16 cellular contexts compared by ENCODE assay signal in the genomic region with DNA sequence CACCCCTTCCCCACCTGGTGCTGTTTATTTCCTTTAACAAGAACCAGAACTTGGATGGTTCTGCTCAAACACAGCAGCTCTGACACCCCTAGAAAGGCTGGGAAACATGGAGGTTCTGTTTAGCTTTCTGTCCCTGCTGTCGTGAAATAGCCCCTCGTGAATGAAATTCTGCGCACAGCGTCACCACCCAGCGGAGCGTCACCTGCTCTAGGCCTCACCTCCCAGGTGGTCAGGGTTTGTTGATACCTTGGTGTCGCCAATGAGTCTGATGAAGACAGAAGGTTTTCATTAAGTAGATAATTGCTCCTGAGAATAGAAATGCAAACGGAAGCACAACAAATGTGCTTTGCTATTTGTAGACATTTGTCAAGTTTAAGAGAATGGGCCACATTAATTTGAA.
A peak's percentile ranks its signal among the peaks of the same experiment; 100 is the strongest.
DNase-seq lines count a peak whose midpoint lies in the region; ATAC-seq and TF ChIP-seq lines count a peak whose summit lies in the region.
"Had no signal": no experiment of that assay in that cellular context is flagged by ENCODE, and none has a peak within 500 bp of the region (broad histone marks: within the 10 kb centered on the region; RNA-seq: fewer than 3 reads in every experiment).

No MANE protein-coding gene starts in this region.

- H3K36me3 Mint-ChIP-seq in neural progenitor cell: no peaks in the 10 kb centered on the region

- H3K4me2 ChIP-seq in neural progenitor cell: no peak overlapping the region
- H3K4me2 ChIP-seq: BLaER1, PC-9 had no signal

- DNase-seq in DMS 273 (lab: John Stamatoyannopoulos, UW; ENCODE audit: unreplicated experiment) (peak; percentile 50), DMS 273 treated with DMSO at 0.1 percent for 48 hours (lab: John Stamatoyannopoulos, UW) (no peak), NCI-H1105 treated with DMSO at 0.1 percent for 48 hours (lab: John Stamatoyannopoulos, UW) (peak; percentile 100), NCI-H774 (lab: John Stamatoyannopoulos, UW) (peak; percentile 67), neural progenitor cell (ENCODE audit: low spot score) (no peak), HEK293T (ENCODE audit: extremely low spot score) (no peak), islet precursor cell (no peak)
- DNase-seq: DMS79, GM23248, NCI-H187, NCI-H446 treated with DMSO at 0.1 percent for 48 hours had no signal

- no peaks in the 10 kb centered on the region for H3K27me3 ChIP-seq in neural progenitor cell
- H3K27me3 ChIP-seq: BLaER1 had no signal

- no peak overlapping the region for H2AFZ ChIP-seq in neural progenitor cell (replicated peaks)
- H2AFZ ChIP-seq: GM23248, PC-9 had no signal

- peaks cover 2% of the 10 kb centered on the region for H3K4me1 Mint-ChIP-seq in neural progenitor cell

- peaks cover 5% of the 10 kb centered on the region for H3K27me3 Mint-ChIP-seq in neural progenitor cell (ENCODE audit: insufficient read depth, low read depth)

- H3K9ac ChIP-seq in neural progenitor cell: no peak overlapping the region
- H3K9ac ChIP-seq: BLaER1, GM23248 had no signal

- H3K27ac ChIP-seq in neural progenitor cell: no peak overlapping the region
- H3K27ac ChIP-seq: 22Rv1, BLaER1, GM23248, PC-9 had no signal

- H3K36me3 ChIP-seq in neural progenitor cell: no peaks in the 10 kb centered on the region
- H3K36me3 ChIP-seq: BLaER1 had no signal

- peaks cover 18% of the 10 kb centered on the region for H3K4me1 ChIP-seq in neural progenitor cell
- H3K4me1 ChIP-seq: BLaER1 had no signal

- no peak for TF ChIP-seq CTCF in neural progenitor cell (IDR thresholded peaks at IDR 0.05)

- POLR2A ChIA-PET in HEK293T (lab: Yijun Ruan, JAX): no interaction called here

- no peak overlapping the region for H3K4me3 Mint-ChIP-seq in neural progenitor cell

- ATAC-seq in GM19395 (IDR thresholded peaks at IDR 0.05; ENCODE audit: unreplicated experiment): no peak
- ATAC-seq: K562 had no signal

- H3K9me3 Mint-ChIP-seq in neural progenitor cell: no peaks in the 10 kb centered on the region

- no peaks in the 10 kb centered on the region for H3K79me2 ChIP-seq in neural progenitor cell (ENCODE audit: low read depth)

- no peaks in the 10 kb centered on the region for H4K20me1 ChIP-seq in neural progenitor cell (ENCODE audit: low read depth)
- H4K20me1 ChIP-seq: BLaER1 had no signal

- CTCF ChIA-PET in HEK293T (lab: Yijun Ruan, JAX): no interaction called here

- peaks cover 12% of the 10 kb centered on the region for H3F3A ChIP-seq in neural progenitor cell (ENCODE audit: low read depth)

- no peak overlapping the region for H3K4me3 ChIP-seq in neural progenitor cell
- H3K4me3 ChIP-seq: BLaER1, GM23248, K562, PC-9 had no signal

- peak overlapping the region; percentile 86 for H3K27ac Mint-ChIP-seq in neural progenitor cell

- H3K9me3 ChIP-seq in neural progenitor cell (ENCODE audit: low read depth): no peaks in the 10 kb centered on the region
- H3K9me3 ChIP-seq: BLaER1 had no signal

TF ChIP-seq in HEK293T, 16 proteins besides CTCF, POLR2A, EP300 and RAD21:
- TF ChIP-seq SUZ12 (IDR thresholded peaks at IDR 0.05): no peak
- no peak for TF ChIP-seq LEF1 (IDR thresholded peaks at IDR 0.05; ENCODE audit: borderline replicate concordance)
TF ChIP-seq in HEK293T: peak in this region for 0.

Comparison
In these comparisons a context has a peak if more than half of its experiments do, and no peak if none do; other contexts are left out.
1. DNase-seq: peak in DMS 273 (single experiment), NCI-H1105 treated with DMSO at 0.1 percent for 48 hours (single experiment) and NCI-H774 (single experiment); none in DMS 273 treated with DMSO at 0.1 percent for 48 hours (single experiment), neural progenitor cell (single experiment), HEK293T (single experiment) and islet precursor cell (single experiment).